1 cellular context compared by ENCODE assay signal in the genomic region with DNA sequence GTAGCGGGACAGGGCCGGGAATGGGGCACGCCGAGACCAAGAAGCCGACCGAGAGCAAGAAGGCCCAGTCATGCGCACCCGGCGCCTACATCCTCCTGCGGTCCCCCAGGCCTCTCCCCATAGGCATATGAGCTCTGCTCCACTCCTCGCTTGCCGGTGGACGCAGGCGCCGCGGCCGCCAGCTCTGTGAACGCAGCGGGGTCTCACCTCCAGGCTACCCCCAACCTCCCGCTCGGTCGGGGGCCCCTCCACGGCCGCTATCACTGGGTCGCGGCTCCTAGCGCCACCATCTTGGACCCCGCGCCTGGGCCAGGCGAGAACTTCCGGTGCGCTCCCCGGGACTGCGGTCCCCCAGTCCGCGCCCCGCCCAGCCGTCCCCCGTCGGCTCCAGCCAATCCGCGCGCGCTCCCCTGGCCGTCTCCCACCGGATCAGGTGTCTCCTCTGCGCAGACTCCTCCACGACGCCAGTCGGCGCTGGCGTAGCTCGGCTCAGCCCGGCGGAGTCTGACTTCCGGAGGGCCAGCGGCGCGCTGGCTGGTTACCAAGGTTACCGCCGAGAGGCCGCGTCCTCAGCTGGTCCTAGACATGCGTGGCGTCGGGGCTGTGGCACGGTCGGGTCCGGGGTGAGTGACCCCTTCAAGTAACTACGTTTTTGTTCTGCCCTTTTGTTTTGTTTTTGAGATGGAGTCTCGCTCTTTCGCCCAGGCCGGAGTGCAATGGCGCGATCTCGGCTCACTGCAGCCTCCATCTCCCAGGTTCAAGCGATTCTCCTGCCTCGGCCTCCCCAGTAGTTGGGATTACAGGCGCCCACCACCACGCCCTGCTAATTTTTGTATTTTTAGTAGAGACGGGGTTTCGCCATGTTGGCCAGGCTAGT.
A peak's percentile ranks its signal among the peaks of the same experiment; 100 is the strongest.
TF ChIP-seq lines count a peak whose summit lies in the region.

Gene ZNF594, minus strand, starts transcription at position 328 of the 877 bp plus-strand sequence. CDS start 7,612 bp downstream, outside the sequence.

TF ChIP-seq in HepG2, 621 proteins besides CTCF, POLR2A, EP300 and RAD21 (continued from another document and continues in another):
- TF ChIP-seq ZBTB7A (CRISPR knock-in tag; IDR thresholded peaks at IDR 0.05) (0 out of 2 replicates have a peak, but pooled peaks have one; percentile 24), ZNF335 (CRISPR knock-in tag; IDR thresholded peaks at IDR 0.05) (0 out of 2 replicates have a peak, but pooled peaks have one; percentile 45), NONO (IDR thresholded peaks at IDR 0.05) (no peak), NONO (CRISPR knock-in tag; conservative IDR thresholded peaks at IDR 0.05) (peak; percentile 88), ELF1 (CRISPR knock-in tag; IDR thresholded peaks at IDR 0.05) (peak; percentile 90), TCF7L2 (IDR thresholded peaks at IDR 0.05; ENCODE audit: low read depth, low read length) (no peak), ARID5B (CRISPR knock-in tag; IDR thresholded peaks at IDR 0.05) (peak; percentile 33; the same call in 1 of the 2 replicates), WIZ (CRISPR knock-in tag; IDR thresholded peaks at IDR 0.05) (peak; percentile 58; the same call in 1 of the 2 replicates), ZNF75D (CRISPR knock-in tag; IDR thresholded peaks at IDR 0.05; ENCODE audit: borderline replicate concordance) (no peak), HMG20B (CRISPR knock-in tag; conservative IDR thresholded peaks at IDR 0.05) (no peak), ZNF143 (CRISPR knock-in tag; IDR thresholded peaks at IDR 0.05) (peak; percentile 56; the same call in 1 of the 2 replicates), ZNF616 (CRISPR knock-in tag; IDR thresholded peaks at IDR 0.05; ENCODE audit: low read depth) (0 out of 2 replicates have a peak, but pooled peaks have one; percentile 25), IKZF1 (IDR thresholded peaks at IDR 0.05) (no peak), ZBTB25 (CRISPR knock-in tag; IDR thresholded peaks at IDR 0.05) (peak; percentile 64; the same call in 1 of the 2 replicates), ETV5 (CRISPR knock-in tag; IDR thresholded peaks at IDR 0.05; ENCODE audit: borderline replicate concordance) (peak; percentile 92), CEBPB (IDR thresholded peaks at IDR 0.05; ENCODE audit: borderline replicate concordance, low read depth, low read length) (no peak), REL (CRISPR knock-in tag; conservative IDR thresholded peaks at IDR 0.05) (0 out of 2 replicates have a peak, but pooled peaks have one; percentile 62), PRMT3 (CRISPR knock-in tag; IDR thresholded peaks at IDR 0.05; ENCODE audit: borderline replicate concordance, low read depth) (no peak), BRCA1 (CRISPR knock-in tag; IDR thresholded peaks at IDR 0.05) (0 out of 2 replicates have a peak, but pooled peaks have one; percentile 49), ZNF501 (CRISPR knock-in tag; IDR thresholded peaks at IDR 0.05) (no peak; the same call in 1 of the 2 replicates), KLF6 (CRISPR knock-in tag; IDR thresholded peaks at IDR 0.05) (no peak), TEAD3 (CRISPR knock-in tag; optimal IDR thresholded peaks at IDR 0.05; ENCODE audit: borderline replicate concordance) (peak; percentile 65), ZNF296 (CRISPR knock-in tag; conservative IDR thresholded peaks at IDR 0.05) (no peak), ZNF614 (CRISPR knock-in tag; IDR thresholded peaks at IDR 0.05; ENCODE audit: borderline replicate concordance) (0 out of 2 replicates have a peak, but pooled peaks have one; percentile 43), ZSCAN30 (CRISPR knock-in tag; IDR thresholded peaks at IDR 0.05) (0 out of 2 replicates have a peak, but pooled peaks have one; percentile 35)
- TF ChIP-seq, protein P1, sequence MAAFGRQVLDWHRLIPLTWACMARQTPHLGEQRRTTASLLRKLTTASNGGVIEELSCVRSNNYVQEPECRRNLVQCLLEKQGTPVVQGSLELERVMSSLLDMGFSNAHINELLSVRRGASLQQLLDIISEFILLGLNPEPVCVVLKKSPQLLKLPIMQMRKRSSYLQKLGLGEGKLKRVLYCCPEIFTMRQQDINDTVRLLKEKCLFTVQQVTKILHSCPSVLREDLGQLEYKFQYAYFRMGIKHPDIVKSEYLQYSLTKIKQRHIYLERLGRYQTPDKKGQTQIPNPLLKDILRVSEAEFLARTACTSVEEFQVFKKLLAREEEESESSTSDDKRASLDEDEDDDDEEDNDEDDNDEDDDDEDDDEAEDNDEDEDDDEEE (CRISPR knock-in tag; IDR thresholded peaks at IDR 0.05) = 0 out of 2 replicates have a peak, but pooled peaks have one; percentile 46
- TF ChIP-seq, protein P2, sequence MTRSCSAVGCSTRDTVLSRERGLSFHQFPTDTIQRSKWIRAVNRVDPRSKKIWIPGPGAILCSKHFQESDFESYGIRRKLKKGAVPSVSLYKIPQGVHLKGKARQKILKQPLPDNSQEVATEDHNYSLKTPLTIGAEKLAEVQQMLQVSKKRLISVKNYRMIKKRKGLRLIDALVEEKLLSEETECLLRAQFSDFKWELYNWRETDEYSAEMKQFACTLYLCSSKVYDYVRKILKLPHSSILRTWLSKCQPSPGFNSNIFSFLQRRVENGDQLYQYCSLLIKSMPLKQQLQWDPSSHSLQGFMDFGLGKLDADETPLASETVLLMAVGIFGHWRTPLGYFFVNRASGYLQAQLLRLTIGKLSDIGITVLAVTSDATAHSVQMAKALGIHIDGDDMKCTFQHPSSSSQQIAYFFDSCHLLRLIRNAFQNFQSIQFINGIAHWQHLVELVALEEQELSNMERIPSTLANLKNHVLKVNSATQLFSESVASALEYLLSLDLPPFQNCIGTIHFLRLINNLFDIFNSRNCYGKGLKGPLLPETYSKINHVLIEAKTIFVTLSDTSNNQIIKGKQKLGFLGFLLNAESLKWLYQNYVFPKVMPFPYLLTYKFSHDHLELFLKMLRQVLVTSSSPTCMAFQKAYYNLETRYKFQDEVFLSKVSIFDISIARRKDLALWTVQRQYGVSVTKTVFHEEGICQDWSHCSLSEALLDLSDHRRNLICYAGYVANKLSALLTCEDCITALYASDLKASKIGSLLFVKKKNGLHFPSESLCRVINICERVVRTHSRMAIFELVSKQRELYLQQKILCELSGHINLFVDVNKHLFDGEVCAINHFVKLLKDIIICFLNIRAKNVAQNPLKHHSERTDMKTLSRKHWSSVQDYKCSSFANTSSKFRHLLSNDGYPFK (CRISPR knock-in tag; IDR thresholded peaks at IDR 0.05; ENCODE audit: borderline replicate concordance) = peak; percentile 59; the same call in 1 of the 2 replicates
- TF ChIP-seq, protein P3, sequence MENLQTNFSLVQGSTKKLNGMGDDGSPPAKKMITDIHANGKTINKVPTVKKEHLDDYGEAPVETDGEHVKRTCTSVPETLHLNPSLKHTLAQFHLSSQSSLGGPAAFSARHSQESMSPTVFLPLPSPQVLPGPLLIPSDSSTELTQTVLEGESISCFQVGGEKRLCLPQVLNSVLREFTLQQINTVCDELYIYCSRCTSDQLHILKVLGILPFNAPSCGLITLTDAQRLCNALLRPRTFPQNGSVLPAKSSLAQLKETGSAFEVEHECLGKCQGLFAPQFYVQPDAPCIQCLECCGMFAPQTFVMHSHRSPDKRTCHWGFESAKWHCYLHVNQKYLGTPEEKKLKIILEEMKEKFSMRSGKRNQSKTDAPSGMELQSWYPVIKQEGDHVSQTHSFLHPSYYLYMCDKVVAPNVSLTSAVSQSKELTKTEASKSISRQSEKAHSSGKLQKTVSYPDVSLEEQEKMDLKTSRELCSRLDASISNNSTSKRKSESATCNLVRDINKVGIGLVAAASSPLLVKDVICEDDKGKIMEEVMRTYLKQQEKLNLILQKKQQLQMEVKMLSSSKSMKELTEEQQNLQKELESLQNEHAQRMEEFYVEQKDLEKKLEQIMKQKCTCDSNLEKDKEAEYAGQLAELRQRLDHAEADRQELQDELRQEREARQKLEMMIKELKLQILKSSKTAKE (CRISPR knock-in tag; IDR thresholded peaks at IDR 0.05; ENCODE audit: borderline replicate concordance) = peak; percentile 23; the same call in 1 of the 2 replicates
- TF ChIP-seq, protein P4, sequence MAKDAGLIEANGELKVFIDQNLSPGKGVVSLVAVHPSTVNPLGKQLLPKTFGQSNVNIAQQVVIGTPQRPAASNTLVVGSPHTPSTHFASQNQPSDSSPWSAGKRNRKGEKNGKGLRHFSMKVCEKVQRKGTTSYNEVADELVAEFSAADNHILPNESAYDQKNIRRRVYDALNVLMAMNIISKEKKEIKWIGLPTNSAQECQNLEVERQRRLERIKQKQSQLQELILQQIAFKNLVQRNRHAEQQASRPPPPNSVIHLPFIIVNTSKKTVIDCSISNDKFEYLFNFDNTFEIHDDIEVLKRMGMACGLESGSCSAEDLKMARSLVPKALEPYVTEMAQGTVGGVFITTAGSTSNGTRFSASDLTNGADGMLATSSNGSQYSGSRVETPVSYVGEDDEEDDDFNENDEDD (CRISPR knock-in tag; IDR thresholded peaks at IDR 0.05; ENCODE audit: borderline replicate concordance) = peak; percentile 37; the same call in 1 of the 2 replicates
- TF ChIP-seq, protein P5, sequence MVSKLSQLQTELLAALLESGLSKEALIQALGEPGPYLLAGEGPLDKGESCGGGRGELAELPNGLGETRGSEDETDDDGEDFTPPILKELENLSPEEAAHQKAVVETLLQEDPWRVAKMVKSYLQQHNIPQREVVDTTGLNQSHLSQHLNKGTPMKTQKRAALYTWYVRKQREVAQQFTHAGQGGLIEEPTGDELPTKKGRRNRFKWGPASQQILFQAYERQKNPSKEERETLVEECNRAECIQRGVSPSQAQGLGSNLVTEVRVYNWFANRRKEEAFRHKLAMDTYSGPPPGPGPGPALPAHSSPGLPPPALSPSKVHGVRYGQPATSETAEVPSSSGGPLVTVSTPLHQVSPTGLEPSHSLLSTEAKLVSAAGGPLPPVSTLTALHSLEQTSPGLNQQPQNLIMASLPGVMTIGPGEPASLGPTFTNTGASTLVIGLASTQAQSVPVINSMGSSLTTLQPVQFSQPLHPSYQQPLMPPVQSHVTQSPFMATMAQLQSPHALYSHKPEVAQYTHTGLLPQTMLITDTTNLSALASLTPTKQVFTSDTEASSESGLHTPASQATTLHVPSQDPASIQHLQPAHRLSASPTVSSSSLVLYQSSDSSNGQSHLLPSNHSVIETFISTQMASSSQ (IDR thresholded peaks at IDR 0.05; ENCODE audit: low read depth) = no peak
- TF ChIP-seq, protein P5 (CRISPR knock-in tag; IDR thresholded peaks at IDR 0.05; ENCODE audit: borderline replicate concordance) = no peak
